In genomic region chr15:23599053-23599452, GRCh38 we compare ENCODE assay signal across 4 cellular contexts. TPM values are rescaled to one million over a fixed set of nuclear protein-coding genes. Genes with fewer than 3 reads are reported as not detected.
"Had no signal": no experiment of that assay in that cellular context is flagged by ENCODE, and none has a peak within 500 bp of the region (broad histone marks: within the 10 kb centered on the region; RNA-seq: fewer than 3 reads in every experiment).

No MANE protein-coding gene starts in this region.

- DNase-seq: GDM1, GF-D8 had no signal

- H3K4me3 ChIP-seq: GM12878 had no signal

RNA-seq across cellular contexts. Expression of gene MKRN3, which starts 33.6 kb away (rescaled TPM):
- total RNA-seq: G401, GM12878 had no signal

RNA-seq across cellular contexts. Expression of gene MAGEL2, which starts 48.6 kb away (rescaled TPM):
- total RNA-seq: G401, GM12878 had no signal
